ENCODE assay signal across 25 cellular contexts in genomic region chr6:110338820-110339470, GRCh38. TPM values are rescaled to one million over a fixed set of nuclear protein-coding genes. Genes with fewer than 3 reads are reported as not detected.
"Had no signal": no experiment of that assay in that cellular context is flagged by ENCODE, and none has a peak within 500 bp of the region (broad histone marks: within the 10 kb centered on the region; RNA-seq: fewer than 3 reads in every experiment).

No MANE protein-coding gene starts in this region.

- H3K4me1 Mint-ChIP-seq: activated CD4-positive, alpha-beta T cell treated with anti-CD3 and anti-CD28 coated beads, Interleukin-2, amount 10 ng/mL, durations not matched to agents 7 days and 5 days had no signal

- H3K9me3 Mint-ChIP-seq: activated CD4-positive, alpha-beta T cell treated with anti-CD3 and anti-CD28 coated beads, Interleukin-2, amount 10 ng/mL, durations not matched to agents 7 days and 5 days; natural killer cell; stimulated activated naive CD8-positive, alpha-beta T cell treated with anti-CD3 and anti-CD28 coated beads, Interleukin-15, Interleukin-2, amounts not matched to agents 100 ng/mL and 50 ng/mL, for 24 hours; T-cell; T-helper 2 cell treated with Interferon-gamma antibody and Interleukin-4, amounts not matched to agents 5 μg/mL and 100 μg/mL, for 36 hours had no signal

- H3K36me3 Mint-ChIP-seq: activated naive CD8-positive, alpha-beta T cell; natural killer cell; T-cell had no signal

- H3K36me3 ChIP-seq: gastrocnemius medialis, left ventricle myocardium inferior, pancreas, suprapubic skin, tibial nerve had no signal

- H3K4me3 Mint-ChIP-seq: activated CD4-positive, alpha-beta T cell treated with anti-CD3 and anti-CD28 coated beads, Interleukin-2, amount 10 ng/mL, durations not matched to agents 7 days and 5 days; activated naive CD8-positive, alpha-beta T cell; natural killer cell; stimulated activated naive CD8-positive, alpha-beta T cell treated with anti-CD3 and anti-CD28 coated beads, Interleukin-15, Interleukin-2, amounts not matched to agents 100 ng/mL and 50 ng/mL, for 24 hours; T-cell; T-helper 2 cell treated with Interferon-gamma antibody and Interleukin-4, amounts not matched to agents 5 μg/mL and 100 μg/mL, for 36 hours had no signal

- H3K27ac ChIP-seq: gastrocnemius medialis, left ventricle myocardium inferior, pancreas, suprapubic skin, tibial nerve, VCaP had no signal

- H3K27me3 ChIP-seq: gastrocnemius medialis, pancreas, suprapubic skin, tibial nerve had no signal

- H3K4me3 ChIP-seq: gastrocnemius medialis, left ventricle myocardium inferior, pancreas, skin epidermis, suprapubic skin, tibial nerve had no signal

- H3K27ac Mint-ChIP-seq: activated CD4-positive, alpha-beta T cell treated with anti-CD3 and anti-CD28 coated beads, Interleukin-2, amount 10 ng/mL, durations not matched to agents 7 days and 5 days; activated naive CD8-positive, alpha-beta T cell; natural killer cell; stimulated activated naive CD8-positive, alpha-beta T cell treated with anti-CD3 and anti-CD28 coated beads, Interleukin-15, Interleukin-2, amounts not matched to agents 100 ng/mL and 50 ng/mL, for 24 hours; T-cell; T-helper 2 cell treated with Interferon-gamma antibody and Interleukin-4, amounts not matched to agents 5 μg/mL and 100 μg/mL, for 36 hours had no signal

- DNase-seq: activated CD4-positive, alpha-beta T cell treated with anti-CD3 and anti-CD28 coated beads, Interleukin-2, amount 10 ng/mL, durations not matched to agents 7 days and 5 days; activated CD4-positive, CD25-positive, alpha-beta regulatory T cell treated with anti-CD3 and anti-CD28 coated beads, Interleukin-2, amount 50 U/mL, for 72 hours; activated gamma-delta T cell treated with Interleukin-2 at 50 U/mL for 16 hours; activated T-cell treated with anti-CD3 and anti-CD28 coated beads, Interleukin-2, amount 50 U/mL, for 1 hour; amniotic stem cell; cerebellar nuclear complex; effector CD8-positive, alpha-beta T cell; gastrocnemius medialis; hippocampal formation; left ventricle myocardium inferior; mammary epithelial cell; midbrain; natural killer cell; pancreas; right cardiac atrium; stimulated activated CD4-positive, alpha-beta T cell treated with anti-CD3 and anti-CD28 coated beads, Interleukin-1b, Interleukin-23, amount 100 ng/mL, for 48 hours; T-cell had no signal

- H3K27me3 Mint-ChIP-seq: activated naive CD8-positive, alpha-beta T cell; stimulated activated naive CD8-positive, alpha-beta T cell treated with anti-CD3 and anti-CD28 coated beads, Interleukin-15, Interleukin-2, amounts not matched to agents 100 ng/mL and 50 ng/mL, for 24 hours had no signal

RNA-seq across cellular contexts. Expression of gene METTL24, which starts 19.2 kb away (rescaled TPM):
- total RNA-seq: activated CD4-positive, alpha-beta T cell treated with anti-CD3 and anti-CD28 coated beads, Interleukin-2, amount 10 ng/mL, durations not matched to agents 7 days and 5 days; gastrocnemius medialis; mammary epithelial cell; pulmonary artery endothelial cell had no signal
